Comparison of ENCODE assay signal across 8 cellular contexts in the genomic region with DNA sequence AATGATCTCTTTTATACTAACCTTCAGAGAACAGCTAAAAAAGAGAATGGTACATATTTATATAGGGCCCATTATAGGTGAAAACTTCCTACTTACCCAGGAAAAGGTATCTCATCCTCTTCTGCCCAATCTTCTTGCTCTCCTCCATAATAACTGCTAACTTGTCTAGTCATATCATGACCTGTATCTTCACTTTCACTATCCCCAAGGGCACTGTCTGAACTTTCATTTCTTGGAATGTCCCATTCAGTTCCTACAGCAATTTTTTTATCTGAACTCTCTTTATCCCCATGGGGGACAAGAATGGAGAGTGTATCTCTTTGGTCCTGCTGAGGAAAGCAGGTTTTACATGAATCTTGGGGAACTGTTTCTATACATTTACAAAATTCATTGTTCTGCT. TPM values are rescaled to one million over a fixed set of nuclear protein-coding genes. Genes with fewer than 3 reads are reported as not detected.
A peak's percentile ranks its signal among the peaks of the same experiment; 100 is the strongest.
DNase-seq lines count a peak whose midpoint lies in the region; ATAC-seq and TF ChIP-seq lines count a peak whose summit lies in the region.

No MANE protein-coding gene starts in this region.

- no peak overlapping the region for H3K4me3 ChIP-seq in fibroblast of mammary gland (ENCODE audit: control insufficient read depth, low read depth, low read length)

- TF ChIP-seq CTCF in fibroblast of mammary gland (conservative IDR thresholded peaks at IDR 0.05; ENCODE audit: control insufficient read depth, insufficient read depth, low read depth, low read length) = no peak

- H3K4me1 Mint-ChIP-seq in stimulated activated naive CD8-positive, alpha-beta T cell treated with anti-CD3 and anti-CD28 coated beads, Interleukin-15, Interleukin-2, amounts not matched to agents 100 ng/mL and 50 ng/mL, for 24 hours (ENCODE audit: low read depth) = peaks cover 29% of the 10 kb centered on the region

- ATAC-seq in GM19025 (IDR thresholded peaks at IDR 0.05; ENCODE audit: low read depth, unreplicated experiment) (peak; percentile 43), HG03280 (IDR thresholded peaks at IDR 0.05; ENCODE audit: unreplicated experiment) (peak; percentile 54)

- no peak overlapping the region for H3K4me3 Mint-ChIP-seq in stimulated activated naive CD8-positive, alpha-beta T cell treated with anti-CD3 and anti-CD28 coated beads, Interleukin-15, Interleukin-2, amounts not matched to agents 100 ng/mL and 50 ng/mL, for 24 hours

- peaks cover 67% of the 10 kb centered on the region for H3K36me3 Mint-ChIP-seq in stimulated activated naive CD8-positive, alpha-beta T cell treated with anti-CD3 and anti-CD28 coated beads, Interleukin-15, Interleukin-2, amounts not matched to agents 100 ng/mL and 50 ng/mL, for 24 hours (ENCODE audit: low read depth)

- DNase-seq in fibroblast of mammary gland (ENCODE audit: low read depth) (peak; percentile 47), NCI-H510A (lab: John Stamatoyannopoulos, UW) (no peak), HCEC 1CT (no peak), HT-29 (ENCODE audit: low spot score) (no peak), NCI-H1436 (lab: John Stamatoyannopoulos, UW) (no peak)

- peak overlapping the region; percentile 43 for H3K27ac Mint-ChIP-seq in stimulated activated naive CD8-positive, alpha-beta T cell treated with anti-CD3 and anti-CD28 coated beads, Interleukin-15, Interleukin-2, amounts not matched to agents 100 ng/mL and 50 ng/mL, for 24 hours

- H3K27me3 Mint-ChIP-seq in stimulated activated naive CD8-positive, alpha-beta T cell treated with anti-CD3 and anti-CD28 coated beads, Interleukin-15, Interleukin-2, amounts not matched to agents 100 ng/mL and 50 ng/mL, for 24 hours = no peaks in the 10 kb centered on the region

- H3K9me3 Mint-ChIP-seq in stimulated activated naive CD8-positive, alpha-beta T cell treated with anti-CD3 and anti-CD28 coated beads, Interleukin-15, Interleukin-2, amounts not matched to agents 100 ng/mL and 50 ng/mL, for 24 hours = no peaks in the 10 kb centered on the region

RNA-seq across cellular contexts. Expression of gene RAPGEF6, which starts 36.4 kb away (rescaled TPM):
- 7.3 and 7.4 TPM in 2 replicates for total RNA-seq in HT-29 (2014; rRNA removed; shearing (Covaris generic))
